In the genomic region with DNA sequence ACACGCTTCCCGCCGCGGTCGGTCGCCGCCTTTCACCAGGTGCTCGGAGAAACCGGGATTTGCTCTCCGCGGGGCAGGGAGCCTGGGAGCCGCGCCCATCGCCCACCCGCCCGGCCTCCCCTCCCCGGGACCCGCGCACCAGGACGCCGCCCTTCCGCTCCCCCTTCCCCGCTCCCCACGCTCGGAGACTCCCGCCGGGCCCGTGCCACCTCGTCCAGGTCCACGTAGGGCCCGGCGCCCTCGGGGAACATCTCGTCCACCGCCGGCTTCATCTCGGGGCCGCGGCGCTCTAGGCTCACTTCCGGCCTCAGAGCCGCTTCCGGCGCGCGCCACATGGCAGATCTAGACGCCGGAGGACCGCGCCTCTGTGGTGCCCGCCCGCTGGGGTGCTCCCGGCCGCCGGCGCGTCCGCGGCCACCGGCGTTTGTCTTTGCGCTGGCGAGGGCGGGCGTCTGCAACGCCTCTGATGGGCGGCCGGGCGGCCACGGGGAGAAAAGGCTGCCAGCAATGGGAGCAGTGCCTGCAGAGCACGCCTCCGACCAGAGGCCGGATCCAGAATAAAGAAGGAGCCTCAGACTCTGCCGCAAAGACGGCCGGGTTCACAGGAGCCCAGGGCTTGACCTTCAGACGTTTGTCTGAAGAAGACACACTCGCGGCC, we compare ENCODE assay signal across 8 cellular contexts. TPM values are rescaled to one million over a fixed set of nuclear protein-coding genes. Genes with fewer than 3 reads are reported as not detected.
DNase-seq lines count a peak whose midpoint lies in the region; ATAC-seq and TF ChIP-seq lines count a peak whose summit lies in the region.

Gene COPS9 (minus strand): TSS at position 293 of the 658 bp plus-strand sequence. CDS start 21 bp downstream, at position 272.

- H3K36me3 ChIP-seq in iPS-20b (ENCODE audit: insufficient read depth, low read depth, low read length) (peaks cover 28% of the 10 kb centered on the region), skeletal muscle tissue (ENCODE audit: control insufficient read depth in 3 of 3, insufficient read depth in 3 of 3, low read length in 3 of 3) (peaks cover 24 to 26% (median 24%) of the 10 kb centered on the region in 3 donors)

- CTCF ChIA-PET in MCF 10A (lab: Yijun Ruan, JAX): interaction anchor here (0.8 to 1.0 kb wide), 2 partner anchors 8 to 13 kb away, joined by 3 to 4 read pairs; no protein-coding TSS in a partner anchor

- H3K36me3 Mint-ChIP-seq in MCF 10A (ENCODE audit: insufficient read depth, unreplicated experiment): peaks cover 28% of the 10 kb centered on the region

- H3K9me3 Mint-ChIP-seq in MCF 10A (ENCODE audit: unreplicated experiment): no peaks in the 10 kb centered on the region

- peaks cover under 1% of the 10 kb centered on the region for H3K27me3 Mint-ChIP-seq in MCF 10A (ENCODE audit: insufficient read depth, unreplicated experiment)

- H3K9me3 ChIP-seq in iPS-20b (ENCODE audit: insufficient read depth, low read depth, low read length) (no peaks in the 10 kb centered on the region), skeletal muscle tissue (ENCODE audit: control insufficient read depth in 3 of 3, low read length in 3 of 3) (no peaks in the 10 kb centered on the region)

- peak within 1 kb of the TSS; percentile 91 for H3K4me3 Mint-ChIP-seq in MCF 10A (ENCODE audit: unreplicated experiment)

- intact Hi-C loops in MCF 10A (cut with micrococcal nuclease): no loop called here

- no peak for TF ChIP-seq CTCF in VCaP (conservative IDR thresholded peaks at IDR 0.05)
- no peak for TF ChIP-seq CTCF in MCF 10A (IDR thresholded peaks at IDR 0.05; ENCODE audit: unreplicated experiment)

- BruUV-seq in MCF 10A (replicated peaks; lab: Mats Ljungman, UMichigan): no TSS peak

- H3K4me1 Mint-ChIP-seq in MCF 10A (ENCODE audit: insufficient read depth, unreplicated experiment): peaks cover 17% of the 10 kb centered on the region

- peaks cover 12% of the 10 kb centered on the region for H3K4me1 ChIP-seq in iPS-20b (ENCODE audit: insufficient read depth, low read length)
- H3K4me1 ChIP-seq in skeletal muscle tissue (ENCODE audit: control insufficient read depth in 3 of 3, insufficient read depth in 3 of 3, low read length in 3 of 3): peaks cover 13 to 24% (median 23%) of the 10 kb centered on the region in 3 donors

- ATAC-seq in GM18519 (IDR thresholded peaks at IDR 0.05; ENCODE audit: low FRiP score, unreplicated experiment) (peak; percentile 73), HG03064 (IDR thresholded peaks at IDR 0.05; ENCODE audit: low read depth, unreplicated experiment) (peak; percentile 89)

- POLR2A ChIA-PET in MCF 10A (lab: Yijun Ruan, JAX): interaction anchor here (0.7 to 1.0 kb wide), 3 partner anchors 34 to 85 kb away, joined by 3 read pairs; no protein-coding TSS in a partner anchor

- H3K27ac Mint-ChIP-seq in MCF 10A (ENCODE audit: low read depth, unreplicated experiment): peak within 1 kb of the TSS; percentile 93

- H3K27ac ChIP-seq in VCaP (peak within 1 kb of the TSS; percentile 70), iPS-20b (ENCODE audit: low read length) (no peak within 1 kb of the TSS), skeletal muscle tissue (ENCODE audit: low read depth, low read length) (peak within 1 kb of the TSS; percentile 30)

- DNase-seq in 8988T (peak; percentile 95), NCI-H2171 (lab: John Stamatoyannopoulos, UW) (peak; percentile 61), MCF 10A (ENCODE audit: unreplicated experiment) (peak; percentile 84)

- H3K9ac ChIP-seq in iPS-20b (ENCODE audit: low read depth, low read length) (peak within 1 kb of the TSS; percentile 91), skeletal muscle tissue (ENCODE audit: low read depth in 1 of 3, low read length in 3 of 3) (peak within 1 kb of the TSS; percentile 94 to 98 (median 95))

- peaks cover 11% of the 10 kb centered on the region for H3K27me3 ChIP-seq in iPS-20b (ENCODE audit: insufficient read depth, low read length)
- H3K27me3 ChIP-seq in skeletal muscle tissue (ENCODE audit: control insufficient read depth in 3 of 3, insufficient read depth in 3 of 3, low read length in 3 of 3): no peaks in the 10 kb centered on the region

- H3K4me3 ChIP-seq in iPS-20b (ENCODE audit: low read length) (peak within 1 kb of the TSS; percentile 80), skeletal muscle tissue (ENCODE audit: low read length in 3 of 3) (peak within 1 kb of the TSS; percentile 85 to 89 (median 85))

RNA-seq across cellular contexts. Expression of gene COPS9, which starts in this region (rescaled TPM):
- total RNA-seq in MCF 10A (2022) (146 and 197 TPM in 2 replicates), skeletal muscle tissue (115 TPM)
